In genomic region chr17:4986951-4987766, GRCh38 we compare ENCODE assay signal across 1 cellular context.
TF ChIP-seq lines count a peak whose summit lies in the region.

CAMTA2 (minus strand) TSS chr17:4987675; CDS start chr17:4986222, 1,453 bp downstream.

TF ChIP-seq in HepG2, 621 proteins besides CTCF, POLR2A, EP300 and RAD21 (continued from another document and continues in another):
- TF ChIP-seq USF2 (IDR thresholded peaks at IDR 0.05; ENCODE audit: low read depth, low read length) (no peak), USF2 (CRISPR knock-in tag; IDR thresholded peaks at IDR 0.05; ENCODE audit: borderline replicate concordance) (peak; percentile 65; the same call in 1 of the 2 replicates), ZNF44 (CRISPR knock-in tag; IDR thresholded peaks at IDR 0.05) (no peak), PHF20 (CRISPR knock-in tag; IDR thresholded peaks at IDR 0.05) (peak; percentile 71), GTF3A (CRISPR knock-in tag; conservative IDR thresholded peaks at IDR 0.05) (no peak), KDM2A (CRISPR knock-in tag; IDR thresholded peaks at IDR 0.05; ENCODE audit: borderline replicate concordance, low read depth) (peak; percentile 90), CREBL2 (CRISPR knock-in tag; IDR thresholded peaks at IDR 0.05; ENCODE audit: borderline replicate concordance) (no peak), MED1 (CRISPR knock-in tag; IDR thresholded peaks at IDR 0.05) (no peak; the same call in 1 of the 2 replicates), IRF1 (CRISPR knock-in tag; IDR thresholded peaks at IDR 0.05; ENCODE audit: low read depth) (no peak), BHLHE40 (IDR thresholded peaks at IDR 0.05; ENCODE audit: low read length) (no peak), GATAD2A (CRISPR knock-in tag; IDR thresholded peaks at IDR 0.05) (peak; percentile 24; the same call in 1 of the 2 replicates), JDP2 (CRISPR knock-in tag; IDR thresholded peaks at IDR 0.05; ENCODE audit: borderline replicate concordance) (no peak), ZNF331 (CRISPR knock-in tag; IDR thresholded peaks at IDR 0.05) (0 out of 2 replicates have a peak, but pooled peaks have one; percentile 67), NR3C1 (CRISPR knock-in tag; IDR thresholded peaks at IDR 0.05) (no peak), NFKB2 (CRISPR knock-in tag; IDR thresholded peaks at IDR 0.05; ENCODE audit: borderline replicate concordance) (no peak), PBX2 (CRISPR knock-in tag; IDR thresholded peaks at IDR 0.05) (no peak), ZNF253 (CRISPR knock-in tag; IDR thresholded peaks at IDR 0.05; ENCODE audit: borderline replicate concordance) (peak; percentile 61; the same call in 1 of the 2 replicates), ETV6 (CRISPR knock-in tag; conservative IDR thresholded peaks at IDR 0.05) (no peak), NFKBIZ (CRISPR knock-in tag; IDR thresholded peaks at IDR 0.05) (no peak), SNAPC5 (CRISPR knock-in tag; IDR thresholded peaks at IDR 0.05; ENCODE audit: borderline replicate concordance) (no peak), ZNF260 (CRISPR knock-in tag; IDR thresholded peaks at IDR 0.05; ENCODE audit: borderline replicate concordance, low read depth) (no peak), ZNF317 (CRISPR knock-in tag; IDR thresholded peaks at IDR 0.05) (no peak), HMGA1 (CRISPR knock-in tag; conservative IDR thresholded peaks at IDR 0.05) (no peak), ZFX (CRISPR knock-in tag; IDR thresholded peaks at IDR 0.05; ENCODE audit: low read depth) (peak; percentile 78), NR2C2 (CRISPR knock-in tag; IDR thresholded peaks at IDR 0.05; ENCODE audit: borderline replicate concordance) (peak; percentile 63; the same call in 1 of the 2 replicates), NFE2L2 (IDR thresholded peaks at IDR 0.05; ENCODE audit: low read length) (no peak), ZNF530 (CRISPR knock-in tag; IDR thresholded peaks at IDR 0.05; ENCODE audit: low read depth) (no peak), KAT2B (IDR thresholded peaks at IDR 0.05; ENCODE audit: borderline replicate concordance, low read depth, low read length) (no peak), ZFP90 (CRISPR knock-in tag; IDR thresholded peaks at IDR 0.05; ENCODE audit: borderline replicate concordance) (peak; percentile 36; the same call in 1 of the 2 replicates), HOXA7 (CRISPR knock-in tag; IDR thresholded peaks at IDR 0.05) (no peak), FOXP4 (CRISPR knock-in tag; IDR thresholded peaks at IDR 0.05) (no peak; the same call in 1 of the 2 replicates), RBAK (CRISPR knock-in tag; IDR thresholded peaks at IDR 0.05) (no peak), PRDM10 (CRISPR knock-in tag; IDR thresholded peaks at IDR 0.05; ENCODE audit: low read depth) (no peak), ZNF572 (CRISPR knock-in tag; IDR thresholded peaks at IDR 0.05) (no peak), MBNL3 (CRISPR knock-in tag; conservative IDR thresholded peaks at IDR 0.05) (no peak), SMARCE1 (IDR thresholded peaks at IDR 0.05; ENCODE audit: borderline replicate concordance) (no peak), DBP (CRISPR knock-in tag; IDR thresholded peaks at IDR 0.05; ENCODE audit: not compliant biosample characterization) (no peak), TOPORS (CRISPR knock-in tag; IDR thresholded peaks at IDR 0.05) (no peak), ZSCAN20 (CRISPR knock-in tag; IDR thresholded peaks at IDR 0.05; ENCODE audit: borderline replicate concordance) (peak; percentile 38; the same call in 1 of the 2 replicates), ETS1 (CRISPR knock-in tag; IDR thresholded peaks at IDR 0.05) (no peak; the same call in 1 of the 2 replicates), ZNF720 (CRISPR knock-in tag; IDR thresholded peaks at IDR 0.05) (no peak), NAIF1 (CRISPR knock-in tag; IDR thresholded peaks at IDR 0.05; ENCODE audit: borderline replicate concordance) (no peak), ZNF660 (CRISPR knock-in tag; IDR thresholded peaks at IDR 0.05; ENCODE audit: borderline replicate concordance, low read depth) (no peak), DDIT3 (CRISPR knock-in tag; IDR thresholded peaks at IDR 0.05) (no peak), ZNF563 (CRISPR knock-in tag; IDR thresholded peaks at IDR 0.05) (peak; percentile 58; the same call in 1 of the 2 replicates), ZNF205 (CRISPR knock-in tag; IDR thresholded peaks at IDR 0.05) (peak; percentile 48; the same call in 1 of the 2 replicates), HES4 (CRISPR knock-in tag; IDR thresholded peaks at IDR 0.05; ENCODE audit: borderline replicate concordance) (0 out of 2 replicates have a peak, but pooled peaks have one; percentile 53), AHR (CRISPR knock-in tag; IDR thresholded peaks at IDR 0.05) (no peak), CEBPB (IDR thresholded peaks at IDR 0.05; ENCODE audit: borderline replicate concordance, low read depth, low read length) (no peak), ZNF772 (CRISPR knock-in tag; IDR thresholded peaks at IDR 0.05) (peak; percentile 63), TFAP4 (IDR thresholded peaks at IDR 0.05; ENCODE audit: borderline replicate concordance, low read depth) (peak; percentile 35; the same call in 1 of the 2 replicates), YY1 (IDR thresholded peaks at IDR 0.05; ENCODE audit: insufficient read depth, insufficient replicate concordance, low read depth, low read length) (peak; percentile 90), RORA (CRISPR knock-in tag; IDR thresholded peaks at IDR 0.05) (no peak)
